10 cellular contexts compared by ENCODE assay signal in the genomic region with DNA sequence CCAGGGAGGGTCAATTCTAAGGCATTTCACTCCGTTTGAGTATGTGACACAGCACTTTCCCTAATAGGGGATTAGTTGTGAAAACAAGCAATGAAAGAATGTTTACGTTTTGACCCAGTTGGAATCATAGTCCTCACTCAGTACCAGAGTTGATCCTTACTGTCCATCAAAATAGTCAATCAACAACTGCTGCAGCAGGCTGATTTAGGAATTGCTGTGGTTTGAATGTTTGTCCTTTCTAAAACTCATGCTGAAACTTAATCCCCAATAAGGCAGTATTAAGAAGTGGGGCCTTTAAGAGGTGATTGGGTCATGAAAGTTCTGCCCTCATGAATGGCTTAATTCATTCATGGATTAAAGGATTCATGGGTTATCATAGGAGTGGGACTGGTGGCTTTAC.
"Had no signal": no experiment of that assay in that cellular context is flagged by ENCODE, and none has a peak within 500 bp of the region (broad histone marks: within the 10 kb centered on the region; RNA-seq: fewer than 3 reads in every experiment).

No MANE protein-coding gene starts in this region.

- H3K4me3 ChIP-seq: breast epithelium, suprapubic skin had no signal

- H3K27me3 Mint-ChIP-seq: activated naive CD4-positive, alpha-beta T cell treated with anti-CD3 and anti-CD28 coated beads, Interleukin-2, amount 50 U/mL, for 24 hours had no signal

- H3K36me3 Mint-ChIP-seq: activated naive CD4-positive, alpha-beta T cell treated with anti-CD3 and anti-CD28 coated beads, Interleukin-2, amount 50 U/mL, for 24 hours had no signal

- DNase-seq: foreskin melanocyte; heart left ventricle; left lung; mesenchymal stem cell; small intestine; stimulated activated naive CD4-positive, alpha-beta T cell had no signal

- H3K27ac Mint-ChIP-seq: activated naive CD4-positive, alpha-beta T cell treated with anti-CD3 and anti-CD28 coated beads, Interleukin-2, amount 50 U/mL, for 24 hours had no signal

- H3K9me3 ChIP-seq: breast epithelium, heart left ventricle, left lung, suprapubic skin had no signal

- H3K27me3 ChIP-seq: breast epithelium, heart left ventricle, left lung, suprapubic skin had no signal

- H3K4me3 Mint-ChIP-seq: activated naive CD4-positive, alpha-beta T cell treated with anti-CD3 and anti-CD28 coated beads, Interleukin-2, amount 50 U/mL, for 24 hours had no signal

- H3K4me1 ChIP-seq: breast epithelium, parathyroid adenoma had no signal

- H3K27ac ChIP-seq: breast epithelium, parathyroid adenoma, suprapubic skin had no signal

- ATAC-seq: heart left ventricle, left lung had no signal

- H3K9me3 Mint-ChIP-seq: activated naive CD4-positive, alpha-beta T cell treated with anti-CD3 and anti-CD28 coated beads, Interleukin-2, amount 50 U/mL, for 24 hours had no signal

- H3K36me3 ChIP-seq: breast epithelium, heart left ventricle, left lung, suprapubic skin had no signal
